In genomic region chr11:92322225-92322624, GRCh38 we compare ENCODE assay signal across 1 cellular context.
TF ChIP-seq lines count a peak whose summit lies in the region.

No MANE protein-coding gene starts in this region.

TF ChIP-seq in WTC11, 78 proteins besides CTCF, POLR2A, EP300 and RAD21 (continued from another document):
- TF ChIP-seq PRRX2 (CRISPR knock-in tag; IDR thresholded peaks at IDR 0.05): no peak
- TF ChIP-seq ZBTB21 (CRISPR knock-in tag; IDR thresholded peaks at IDR 0.05; ENCODE audit: borderline replicate concordance): no peak
- TF ChIP-seq, protein P1, sequence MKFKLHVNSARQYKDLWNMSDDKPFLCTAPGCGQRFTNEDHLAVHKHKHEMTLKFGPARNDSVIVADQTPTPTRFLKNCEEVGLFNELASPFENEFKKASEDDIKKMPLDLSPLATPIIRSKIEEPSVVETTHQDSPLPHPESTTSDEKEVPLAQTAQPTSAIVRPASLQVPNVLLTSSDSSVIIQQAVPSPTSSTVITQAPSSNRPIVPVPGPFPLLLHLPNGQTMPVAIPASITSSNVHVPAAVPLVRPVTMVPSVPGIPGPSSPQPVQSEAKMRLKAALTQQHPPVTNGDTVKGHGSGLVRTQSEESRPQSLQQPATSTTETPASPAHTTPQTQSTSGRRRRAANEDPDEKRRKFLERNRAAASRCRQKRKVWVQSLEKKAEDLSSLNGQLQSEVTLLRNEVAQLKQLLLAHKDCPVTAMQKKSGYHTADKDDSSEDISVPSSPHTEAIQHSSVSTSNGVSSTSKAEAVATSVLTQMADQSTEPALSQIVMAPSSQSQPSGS (CRISPR knock-in tag; IDR thresholded peaks at IDR 0.05; ENCODE audit: borderline replicate concordance, low read depth): no peak
